ENCODE assay signal across 39 cellular contexts in genomic region chr16:31499928-31500327, GRCh38. TPM values are rescaled to one million over a fixed set of nuclear protein-coding genes. Genes with fewer than 3 reads are reported as not detected.
"Had no signal": no experiment of that assay in that cellular context is flagged by ENCODE, and none has a peak within 500 bp of the region (broad histone marks: within the 10 kb centered on the region; RNA-seq: fewer than 3 reads in every experiment).

No MANE protein-coding gene starts in this region.

- H3K4me3 ChIP-seq: ascending aorta, cardiac muscle cell had no signal

- H3K27me3 ChIP-seq: ascending aorta, cardiac muscle cell had no signal

- H3K27me3 Mint-ChIP-seq: activated B cell treated with CpG ODN at 0.5 μM for 24 hours; activated CD4-positive, alpha-beta memory T cell treated with anti-CD3 and anti-CD28 coated beads for 36 hours; activated CD4-positive, alpha-beta T cell treated with anti-CD3 and anti-CD28 coated beads, Interleukin-2, amount 10 ng/mL, durations not matched to agents 24 days and 14 days; activated CD8-positive, alpha-beta T cell treated with anti-CD3 and anti-CD28 coated beads for 36 hours; activated naive CD8-positive, alpha-beta T cell treated with anti-CD3 and anti-CD28 coated beads for 36 hours; activated T-helper 17 cell treated with anti-CD3 and anti-CD28 coated beads, Interleukin-2, amount 50 U/mL, for 72 hours; central memory CD8-positive, alpha-beta T cell had no signal

- FAIRE-seq: bronchial epithelial cell, TTC549 had no signal

- H3K27ac Mint-ChIP-seq: activated B cell treated with CpG ODN at 0.5 μM for 24 hours; activated CD4-positive, alpha-beta memory T cell treated with anti-CD3 and anti-CD28 coated beads for 36 hours; activated CD4-positive, alpha-beta T cell treated with anti-CD3 and anti-CD28 coated beads, Interleukin-2, amount 10 ng/mL, durations not matched to agents 24 days and 14 days; activated CD8-positive, alpha-beta T cell treated with anti-CD3 and anti-CD28 coated beads for 36 hours; activated naive CD4-positive, alpha-beta T cell treated with anti-CD3 and anti-CD28 coated beads for 36 hours; activated naive CD8-positive, alpha-beta T cell treated with anti-CD3 and anti-CD28 coated beads for 36 hours; activated T-cell treated with anti-CD3 and anti-CD28 coated beads, Interleukin-2, amount 50 U/mL, for 72 hours; activated T-helper 1 cell treated with anti-CD3 and anti-CD28 coated beads, Interleukin-12 subunit alpha, Interleukin-12 subunit beta, Interleukin-2, Interleukin-4 antibody, amounts not matched to agents 30 ng/mL and 10 ng/mL and 1 ng/mL, durations not matched to agents 14 hours and 24 hours and 36 hours; activated T-helper 17 cell treated with anti-CD3 and anti-CD28 coated beads, Interleukin-2, amount 50 U/mL, for 72 hours; brain; T-helper 1 cell treated with Interleukin-12 subunit alpha and Interleukin-12 subunit beta and Interleukin-4 antibody, amounts not matched to agents 30 μg/mL and 1 μg/mL, for 36 hours had no signal

- DNase-seq: activated B cell treated with CpG ODN at 0.5 μM for 24 hours; activated CD4-positive, alpha-beta memory T cell treated with anti-CD3 and anti-CD28 coated beads for 36 hours; activated CD4-positive, alpha-beta T cell treated with anti-CD3 and anti-CD28 coated beads for 4 hours; activated CD4-positive, alpha-beta T cell treated with anti-CD3 and anti-CD28 coated beads, Interleukin-2, amount 10 ng/mL, durations not matched to agents 24 days and 14 days; activated CD4-positive, alpha-beta T cell treated with anti-CD3 and anti-CD28 coated beads, Interleukin-2, amount 50 U/mL, for 1 hour; activated CD4-positive, alpha-beta T cell treated with anti-CD3 and anti-CD28 coated beads, Interleukin-2, amount 50 U/mL, for 4 hours; activated CD4-positive, CD25-positive, alpha-beta regulatory T cell treated with anti-CD3 and anti-CD28 coated beads, Interleukin-2, amount 50 U/mL, for 72 hours; activated CD8-positive, alpha-beta memory T cell treated with anti-CD3 and anti-CD28 coated beads, Interleukin-2, amount 50 U/mL, for 4 hours; activated CD8-positive, alpha-beta T cell treated with anti-CD3 and anti-CD28 coated beads for 36 hours; activated effector memory CD4-positive, alpha-beta T cell treated with anti-CD3 and anti-CD28 coated beads, Interleukin-2, amount 50 U/mL, for 16 hours; activated gamma-delta T cell treated with Interleukin-2 at 50 U/mL for 16 hours; activated naive CD4-positive, alpha-beta T cell; activated naive CD4-positive, alpha-beta T cell treated with anti-CD3 and anti-CD28 coated beads for 36 hours; activated naive CD4-positive, alpha-beta T cell treated with anti-CD3 and anti-CD28 coated beads, Interleukin-2, amount 50 U/mL, for 16 hours; activated naive CD8-positive, alpha-beta T cell treated with anti-CD3 and anti-CD28 coated beads for 36 hours; activated T-cell treated with anti-CD3 and anti-CD28 coated beads for 4 hours; activated T-cell treated with anti-CD3 and anti-CD28 coated beads, Interleukin-2, amount 50 U/mL, for 1 hour; activated T-cell treated with anti-CD3 and anti-CD28 coated beads, Interleukin-2, amount 50 U/mL, for 4 hours; activated T-cell treated with anti-CD3 and anti-CD28 coated beads, Interleukin-2, amount 50 U/mL, for 72 hours; amygdala; anterior cingulate cortex; caudate nucleus; cerebellar nuclear complex; SW 1271; T-helper 1 cell; T-helper 9 cell had no signal

- H3K4me3 Mint-ChIP-seq: activated B cell treated with CpG ODN at 0.5 μM for 24 hours; activated CD4-positive, alpha-beta memory T cell treated with anti-CD3 and anti-CD28 coated beads for 36 hours; activated CD4-positive, alpha-beta T cell treated with anti-CD3 and anti-CD28 coated beads, Interleukin-2, amount 10 ng/mL, durations not matched to agents 24 days and 14 days; activated CD8-positive, alpha-beta T cell treated with anti-CD3 and anti-CD28 coated beads for 36 hours; activated naive CD4-positive, alpha-beta T cell treated with anti-CD3 and anti-CD28 coated beads for 36 hours; activated naive CD8-positive, alpha-beta T cell treated with anti-CD3 and anti-CD28 coated beads for 36 hours; activated T-cell treated with anti-CD3 and anti-CD28 coated beads, Interleukin-2, amount 50 U/mL, for 4 hours; activated T-cell treated with anti-CD3 and anti-CD28 coated beads, Interleukin-2, amount 50 U/mL, for 72 hours; activated T-helper 1 cell treated with anti-CD3 and anti-CD28 coated beads, Interleukin-12 subunit alpha, Interleukin-12 subunit beta, Interleukin-2, Interleukin-4 antibody, amounts not matched to agents 30 ng/mL and 10 ng/mL and 1 ng/mL, durations not matched to agents 14 hours and 24 hours and 36 hours; activated T-helper 17 cell treated with anti-CD3 and anti-CD28 coated beads, Interleukin-2, amount 50 U/mL, for 72 hours; brain; central memory CD8-positive, alpha-beta T cell; T-helper 1 cell treated with Interleukin-12 subunit alpha and Interleukin-12 subunit beta and Interleukin-4 antibody, amounts not matched to agents 30 μg/mL and 1 μg/mL, for 36 hours had no signal

- H3K4me1 Mint-ChIP-seq: activated T-helper 17 cell treated with anti-CD3 and anti-CD28 coated beads, Interleukin-2, amount 50 U/mL, for 72 hours had no signal

- H3K9me3 Mint-ChIP-seq: activated B cell treated with CpG ODN at 0.5 μM for 24 hours; activated CD4-positive, alpha-beta memory T cell treated with anti-CD3 and anti-CD28 coated beads for 36 hours; activated CD4-positive, alpha-beta T cell treated with anti-CD3 and anti-CD28 coated beads, Interleukin-2, amount 10 ng/mL, durations not matched to agents 24 days and 14 days; activated CD8-positive, alpha-beta T cell treated with anti-CD3 and anti-CD28 coated beads for 36 hours; activated naive CD4-positive, alpha-beta T cell treated with anti-CD3 and anti-CD28 coated beads for 36 hours; activated naive CD4-positive, alpha-beta T cell treated with anti-CD3 and anti-CD28 coated beads, Interleukin-2, amount 50 U/mL, for 72 hours; activated naive CD8-positive, alpha-beta T cell treated with anti-CD3 and anti-CD28 coated beads for 36 hours; activated T-cell treated with anti-CD3 and anti-CD28 coated beads, Interleukin-2, amount 50 U/mL, for 4 hours; activated T-cell treated with anti-CD3 and anti-CD28 coated beads, Interleukin-2, amount 50 U/mL, for 72 hours; activated T-helper 1 cell treated with anti-CD3 and anti-CD28 coated beads, Interleukin-12 subunit alpha, Interleukin-12 subunit beta, Interleukin-2, Interleukin-4 antibody, amounts not matched to agents 30 ng/mL and 10 ng/mL and 1 ng/mL, durations not matched to agents 14 hours and 24 hours and 36 hours; activated T-helper 17 cell treated with anti-CD3 and anti-CD28 coated beads, Interleukin-2, amount 50 U/mL, for 72 hours; brain; central memory CD8-positive, alpha-beta T cell; T-helper 1 cell treated with Interleukin-12 subunit alpha and Interleukin-12 subunit beta and Interleukin-4 antibody, amounts not matched to agents 30 μg/mL and 1 μg/mL, for 36 hours had no signal

- H3K9me3 ChIP-seq: ascending aorta had no signal

- H3K27ac ChIP-seq: ascending aorta, cardiac muscle cell, VCaP had no signal

- ATAC-seq: activated CD8-positive, alpha-beta T cell treated with anti-CD3 and anti-CD28 coated beads for 36 hours; activated naive CD4-positive, alpha-beta T cell treated with anti-CD3 and anti-CD28 coated beads, Interleukin-2, amount 50 U/mL, for 72 hours; activated T-cell treated with anti-CD3 and anti-CD28 coated beads, Interleukin-2, amount 50 U/mL, for 4 hours; activated T-cell treated with anti-CD3 and anti-CD28 coated beads, Interleukin-2, amount 50 U/mL, for 72 hours; activated T-helper 17 cell treated with anti-CD3 and anti-CD28 coated beads, Interleukin-2, amount 50 U/mL, for 72 hours had no signal

RNA-seq across cellular contexts. Expression of gene SLC5A2, which starts 17.0 kb away (rescaled TPM):
- total RNA-seq: activated B cell treated with CpG ODN at 0.5 μM for 24 hours; activated CD4-positive, alpha-beta T cell treated with anti-CD3 and anti-CD28 coated beads, Interleukin-2, amount 10 ng/mL, durations not matched to agents 24 days and 14 days; activated CD8-positive, alpha-beta memory T cell treated with anti-CD3 and anti-CD28 coated beads for 36 hours; activated CD8-positive, alpha-beta T cell treated with anti-CD3 and anti-CD28 coated beads for 36 hours; activated naive CD4-positive, alpha-beta T cell treated with anti-CD3 and anti-CD28 coated beads for 36 hours; activated T-cell treated with anti-CD3 and anti-CD28 coated beads, Interleukin-2, amount 50 U/mL, for 4 hours; activated T-cell treated with anti-CD3 and anti-CD28 coated beads, Interleukin-2, amount 50 U/mL, for 72 hours; activated T-helper 1 cell treated with anti-CD3 and anti-CD28 coated beads, Interleukin-12 subunit alpha, Interleukin-12 subunit beta, Interleukin-2, Interleukin-4 antibody, amounts not matched to agents 30 ng/mL and 10 ng/mL and 1 ng/mL, durations not matched to agents 14 hours and 24 hours and 36 hours; T-helper 2 cell treated with Interferon-gamma antibody and Interleukin-4, amounts not matched to agents 100 ng/mL and 5 ng/mL, for 36 hours had no signal

RNA-seq across cellular contexts. Expression of gene AHSP, which starts 27.8 kb away (rescaled TPM):
- total RNA-seq: activated B cell treated with CpG ODN at 0.5 μM for 24 hours; activated CD4-positive, alpha-beta memory T cell treated with anti-CD3 and anti-CD28 coated beads for 36 hours; activated CD4-positive, alpha-beta T cell treated with anti-CD3 and anti-CD28 coated beads, Interleukin-2, amount 10 ng/mL, durations not matched to agents 24 days and 14 days; activated CD8-positive, alpha-beta memory T cell treated with anti-CD3 and anti-CD28 coated beads for 36 hours; activated CD8-positive, alpha-beta T cell treated with anti-CD3 and anti-CD28 coated beads for 36 hours; activated naive CD4-positive, alpha-beta T cell treated with anti-CD3 and anti-CD28 coated beads for 36 hours; activated naive CD4-positive, alpha-beta T cell treated with anti-CD3 and anti-CD28 coated beads, Interleukin-2, amount 50 U/mL, for 72 hours; activated naive CD8-positive, alpha-beta T cell treated with anti-CD3 and anti-CD28 coated beads for 36 hours; activated T-cell treated with anti-CD3 and anti-CD28 coated beads, Interleukin-2, amount 50 U/mL, for 4 hours; activated T-cell treated with anti-CD3 and anti-CD28 coated beads, Interleukin-2, amount 50 U/mL, for 72 hours; activated T-helper 1 cell treated with anti-CD3 and anti-CD28 coated beads, Interleukin-12 subunit alpha, Interleukin-12 subunit beta, Interleukin-2, Interleukin-4 antibody, amounts not matched to agents 30 ng/mL and 10 ng/mL and 1 ng/mL, durations not matched to agents 14 hours and 24 hours and 36 hours; activated T-helper 17 cell treated with anti-CD3 and anti-CD28 coated beads, Interleukin-2, amount 50 U/mL, for 72 hours; ascending aorta; bronchial epithelial cell; cardiac muscle cell; T-helper 2 cell treated with Interferon-gamma antibody and Interleukin-4, amounts not matched to agents 100 ng/mL and 5 ng/mL, for 36 hours had no signal
- polyA plus RNA-seq: cardiac muscle cell had no signal
